In genomic region chr5:1429501-1429900, GRCh38 we compare ENCODE assay signal across 36 cellular contexts. TPM values are rescaled to one million over a fixed set of nuclear protein-coding genes. Genes with fewer than 3 reads are reported as not detected.
DNase-seq lines count a peak whose midpoint lies in the region; ATAC-seq, FAIRE-seq and TF ChIP-seq lines count a peak whose summit lies in the region.
"Had no signal": no experiment of that assay in that cellular context is flagged by ENCODE, and none has a peak within 500 bp of the region (broad histone marks: within the 10 kb centered on the region; RNA-seq: fewer than 3 reads in every experiment).

No MANE protein-coding gene starts in this region.

- CTCF ChIA-PET in K562 (lab: Yijun Ruan, JAX; ENCODE audit: low intra/inter-chr PET ratio): no interaction called here

- WGBS in K562 (ENCODE audit: insufficient coverage, low coverage, missing lambda C conversion rate): 6% methylated on average over 5 of the region's 5 CpGs

- peak; percentile 16 for DNase-seq in SIG-M5 treated with dmso at 0.1 percent for 504 hours (lab: John Stamatoyannopoulos, UW; ENCODE audit: unreplicated experiment)
- no peak for DNase-seq in SIG-M5 (lab: John Stamatoyannopoulos, UW)
- peak; percentile 23 for DNase-seq in H7
- no peak for DNase-seq in K562 (ENCODE audit: extremely low read depth in 1 of 4, low spot score in 3 of 4)
- DNase-seq in posterior vena cava (ENCODE audit: low spot score): peak; percentile 17
- no peak for DNase-seq in left colon
- DNase-seq in activated naive CD4-positive, alpha-beta T cell (lab: John Stamatoyannopoulos, UW): no peak
- DNase-seq: activated CD4-positive, alpha-beta T cell treated with anti-CD3 and anti-CD28 coated beads, Interleukin-2, amount 10 ng/mL, durations not matched to agents 24 days and 14 days; activated gamma-delta T cell treated with Interleukin-2 at 50 U/mL for 16 hours; CD4-positive, CD25-positive, alpha-beta regulatory T cell; esophagus squamous epithelium; foreskin melanocyte; GOT3; heart right ventricle; MM.1S; NCI-H1105 treated with DMSO at 0.1 percent for 48 hours; NCI-H187 treated with DMSO at 0.1 percent for 48 hours; NCI-H2171; NCI-H524 treated with DMSO at 0.1 percent for 48 hours; nephron progenitor cell; retina; stimulated activated CD4-positive, alpha-beta T cell treated with anti-CD3 and anti-CD28 coated beads, Interleukin-2, amount 100 ng/mL, for 24 hours; stimulated activated CD8-positive, alpha-beta memory T cell treated with anti-CD3 and anti-CD28 coated beads, Interleukin-4, amount 100 ng/mL, for 48 hours had no signal

- intact Hi-C loops in K562 (cut with micrococcal nuclease) (no loop called here), posterior vena cava (cut with DNase I) (no loop called here), left colon (cut with DNase I, micrococcal nuclease) (no loop called here)

- no peaks in the 10 kb centered on the region for H3K79me2 ChIP-seq in K562 (ENCODE audit: control insufficient read depth, insufficient read depth, low read length)

- H3K36me3 ChIP-seq in H7 (replicated peaks; ENCODE audit: control insufficient read depth, insufficient read depth, low read length) (no peaks in the 10 kb centered on the region), K562 (ENCODE audit: control insufficient read depth, insufficient read depth, low read length) (no peaks in the 10 kb centered on the region)
- H3K36me3 ChIP-seq: cardiac muscle cell, esophagus squamous epithelium, heart right ventricle, ovary, SJSA1, vagina had no signal

- no peak for TF ChIP-seq POLR2A in K562 (conservative IDR thresholded peaks at IDR 0.05)

- BruUV-seq in K562 (replicated peaks; lab: Mats Ljungman, UMichigan): no TSS peak

- no peak overlapping the region for H2AFZ ChIP-seq in K562 (ENCODE audit: low read depth, low read length)

- no peak overlapping the region for H3K27ac ChIP-seq in K562 (ENCODE audit: extremely low read depth, low read depth, low read length)
- H3K27ac ChIP-seq: cardiac muscle cell, esophagus squamous epithelium, heart right ventricle, KMS-11, ovary, SJSA1, vagina had no signal

- no peaks in the 10 kb centered on the region for H3K9me1 ChIP-seq in K562 (ENCODE audit: control insufficient read depth, insufficient read depth, low read length)

- H3K4me3 ChIP-seq in H7 (ENCODE audit: insufficient read depth, low read depth, low read length) (no peak overlapping the region), K562 (no peak overlapping the region)
- H3K4me3 ChIP-seq: cardiac muscle cell, esophagus squamous epithelium, heart right ventricle, ovary, SJSA1, smooth muscle cell, vagina had no signal

- no peaks in the 10 kb centered on the region for H3K4me1 ChIP-seq in K562 (replicated peaks in 1 of 2; ENCODE audit: control insufficient read depth in 2 of 2, insufficient read depth in 2 of 2, low read length in 2 of 2)
- H3K4me1 ChIP-seq: esophagus squamous epithelium, heart right ventricle, SJSA1, vagina had no signal

- no peak overlapping the region for H3K9ac ChIP-seq in K562 (ENCODE audit: insufficient read depth in 1 of 2, low read depth in 2 of 2, low read length in 2 of 2)
- H3K9ac ChIP-seq: KMS-11 had no signal

- no peak for TF ChIP-seq CTCF in K562 (IDR thresholded peaks at IDR 0.05 in 2 of 3, conservative IDR thresholded peaks at IDR 0.05 in 1 of 3; ENCODE audit: insufficient read depth in 2 of 3, low read depth in 1 of 3, low read length in 3 of 3)

- in situ Hi-C loops in K562 (cut with MboI): no loop called here

- POLR2A ChIA-PET in K562 (lab: Yijun Ruan, JAX): no interaction called here

- no peak for FAIRE-seq in K562 (lab: Jason Lieb, UNC)
- FAIRE-seq: A204.1, astrocyte, D721Med had no signal

- TF ChIP-seq EP300 in K562 (IDR thresholded peaks at IDR 0.05; ENCODE audit: low read length): no peak

- H3K27me3 ChIP-seq in H7 (ENCODE audit: control insufficient read depth, insufficient read depth, low read length): no peaks in the 10 kb centered on the region
- H3K27me3 ChIP-seq in K562 (ENCODE audit: control insufficient read depth in 2 of 2, insufficient read depth in 2 of 2, low read length in 2 of 2): peaks cover 25 to 53% of the 10 kb centered on the region in 2 experiments; a peak in 4 of 5 replicates
- H3K27me3 ChIP-seq: cardiac muscle cell, esophagus squamous epithelium, heart right ventricle, ovary, SJSA1, vagina had no signal

- H4K20me1 ChIP-seq in K562 (replicated peaks; ENCODE audit: control insufficient read depth, insufficient read depth, low read length): no peaks in the 10 kb centered on the region; the same call in 1 of the 2 replicates

- TF ChIP-seq RAD21 in K562 (CRISPR knock-in tag; conservative IDR thresholded peaks at IDR 0.05 in 1 of 2, IDR thresholded peaks at IDR 0.05 in 1 of 2): no peak

- H3K4me2 ChIP-seq in K562 (ENCODE audit: insufficient read depth, low read length): no peak overlapping the region
- H3K4me2 ChIP-seq: KMS-11, smooth muscle cell had no signal

- ATAC-seq in K562: no peak
- ATAC-seq in left colon: no peak
- no peak for ATAC-seq in HG03139 (IDR thresholded peaks at IDR 0.05; ENCODE audit: unreplicated experiment)
- ATAC-seq: heart right ventricle, WTC11 had no signal

- H3K9me3 ChIP-seq in K562 (replicated peaks; ENCODE audit: control insufficient read depth, insufficient read depth, low read depth, low read length): 0 out of 2 replicates have a peak, but pooled peaks cover 2% of the 10 kb centered on the region

TF ChIP-seq in K562, 482 proteins besides CTCF, POLR2A, EP300 and RAD21:
- peak; percentile 47 for TF ChIP-seq FOSL1 (tag; conservative IDR thresholded peaks at IDR 0.05)
- TF ChIP-seq NFIC (IDR thresholded peaks at IDR 0.05): no peak
TF ChIP-seq in K562: peak in this region for 1.

RNA-seq across cellular contexts. Expression of gene SLC6A3, which starts 15.7 kb away (rescaled TPM):
- 0.07 TPM in 2 replicates for total RNA-seq in H7 (2014; rRNA removed; shearing (Covaris generic))
- total RNA-seq in K562 (2011; cell fraction: chromatin; rRNA removed; ENCODE audit: low replicate concordance): not detected in 2 replicates
- total RNA-seq in K562 (2011; cell fraction: nucleolus; rRNA removed): not detected in 2 replicates
- not detected in 2 replicates for total RNA-seq in K562 (2011; cell fraction: nucleoplasm; rRNA removed)
- not detected in 2 replicates for total RNA-seq in K562 (2014; rRNA removed)
- not detected in 2 replicates for total RNA-seq in K562 (2014; rRNA removed; fragmentation: Illumina TruSeq; extraction: Trizol)
- not detected in 2 replicates for total RNA-seq in K562 (2015; rRNA removed; fragmentation: Illumina TruSeq; extraction: Trizol)
- not detected in 2 replicates for total RNA-seq in K562 (2021)
- not detected in 2 replicates for polyA plus RNA-seq in K562 (2011; rRNA removed)
- polyA plus RNA-seq in K562 (2011; cell fraction: cytosol; rRNA removed): not detected in 2 replicates
- polyA plus RNA-seq in K562 (2011; cell fraction: nucleus; rRNA removed): not detected in 2 replicates
- not detected in 2 replicates for polyA plus RNA-seq in K562 (2012)
- polyA plus RNA-seq in K562 (2014; fragmentation: Illumina TruSeq; extraction: Trizol): not detected in 2 replicates
- not detected for polyA plus RNA-seq in K562 (2014; fragmentation: Nextera tagmentation; extraction: Ambion mirVana)
- not detected in 2 replicates for polyA plus RNA-seq in K562 (2014; rRNA removed)
- not detected in 2 replicates for polyA minus RNA-seq in K562 (2011; rRNA and poly(A)+ RNA removed)
- not detected in 2 replicates for polyA minus RNA-seq in K562 (2011; cell fraction: cytosol; rRNA and poly(A)+ RNA removed)
- not detected in 2 replicates for polyA minus RNA-seq in K562 (2011; cell fraction: nucleus; rRNA and poly(A)+ RNA removed)
- under 1 TPM; 0.10 to 0.19 TPM for total RNA-seq in posterior vena cava
- total RNA-seq in left colon: not detected
- total RNA-seq: activated CD4-positive, alpha-beta T cell treated with anti-CD3 and anti-CD28 coated beads, Interleukin-2, amount 10 ng/mL, durations not matched to agents 24 days and 14 days; cardiac muscle cell; CD4-positive, CD25-positive, alpha-beta regulatory T cell; kidney epithelial cell; lung microvascular endothelial cell; SJSA1; smooth muscle cell had no signal
- polyA plus RNA-seq: cardiac muscle cell, smooth muscle cell had no signal

Comparison
In these comparisons a context has a peak if more than half of its experiments do, and no peak if none do; other contexts are left out.
1. DNase-seq: peak in SIG-M5 treated with dmso at 0.1 percent for 504 hours (single experiment), H7 (single experiment) and posterior vena cava (single experiment); none in SIG-M5 (single experiment), K562 (0 of 4), left colon (0 of 2) and activated naive CD4-positive, alpha-beta T cell (0 of 4).